32 cellular contexts compared by ENCODE assay signal in the genomic region with DNA sequence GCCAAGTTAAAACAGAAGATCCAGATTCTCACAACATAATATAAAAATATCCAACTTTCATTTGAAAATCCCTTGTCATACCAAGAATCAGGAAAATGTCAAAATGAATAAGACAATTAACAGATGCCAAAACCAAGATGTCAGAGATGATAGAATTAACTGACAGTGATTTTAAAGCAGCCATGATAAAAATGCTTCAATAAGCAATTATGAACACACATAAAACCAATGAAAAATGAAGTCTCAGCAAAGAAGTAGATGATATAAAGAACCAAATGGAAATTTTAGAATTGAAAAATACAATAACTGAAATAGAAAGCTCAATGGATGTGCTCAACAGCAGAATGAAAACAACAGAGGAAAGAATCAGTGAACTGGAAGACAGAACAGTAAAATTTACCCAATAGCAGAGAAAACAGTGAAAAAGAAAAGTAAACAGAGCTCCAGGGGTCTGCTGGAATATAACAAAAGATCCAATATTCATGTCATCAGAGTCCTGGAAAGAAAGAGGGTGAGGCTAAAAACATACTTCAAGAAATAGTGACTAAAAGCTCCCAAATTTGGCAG.
"Had no signal": no experiment of that assay in that cellular context is flagged by ENCODE, and none has a peak within 500 bp of the region (broad histone marks: within the 10 kb centered on the region; RNA-seq: fewer than 3 reads in every experiment).

No MANE protein-coding gene starts in this region.

- H3K27me3 Mint-ChIP-seq: activated CD4-positive, alpha-beta memory T cell treated with anti-CD3 and anti-CD28 coated beads for 36 hours; activated CD4-positive, alpha-beta T cell treated with anti-CD3 and anti-CD28 coated beads for 36 hours; activated CD4-positive, alpha-beta T cell treated with anti-CD3 and anti-CD28 coated beads, Interleukin-2, amount 10 ng/mL, durations not matched to agents 24 days and 14 days; activated CD8-positive, alpha-beta memory T cell treated with anti-CD3 and anti-CD28 coated beads, Interleukin-2, amount 10 ng/mL, durations not matched to agents 7 days and 5 days; activated naive CD4-positive, alpha-beta T cell treated with anti-CD3 and anti-CD28 coated beads, Interleukin-2, amount 10 ng/mL, durations not matched to agents 7 days and 5 days; activated naive CD8-positive, alpha-beta T cell treated with anti-CD3 and anti-CD28 coated beads, Interleukin-2, amount 10 ng/mL, durations not matched to agents 7 days and 5 days; brain; T-helper 17 cell had no signal

- FAIRE-seq: frontal cortex had no signal

- H3K9me3 ChIP-seq: colonic mucosa had no signal

- ATAC-seq: activated CD4-positive, alpha-beta T cell treated with anti-CD3 and anti-CD28 coated beads for 36 hours; activated CD8-positive, alpha-beta memory T cell treated with anti-CD3 and anti-CD28 coated beads, Interleukin-2, amount 10 ng/mL, durations not matched to agents 7 days and 5 days; activated CD8-positive, alpha-beta T cell treated with anti-CD3 and anti-CD28 coated beads, Interleukin-2, amount 10 ng/mL, durations not matched to agents 7 days and 5 days; activated naive CD4-positive, alpha-beta T cell treated with anti-CD3 and anti-CD28 coated beads, Interleukin-2, amount 50 U/mL, for 72 hours; esophagus mucosa; T-helper 17 cell had no signal

- H3K4me3 Mint-ChIP-seq: activated CD4-positive, alpha-beta memory T cell treated with anti-CD3 and anti-CD28 coated beads for 36 hours; activated CD4-positive, alpha-beta T cell treated with anti-CD3 and anti-CD28 coated beads for 36 hours; activated CD4-positive, alpha-beta T cell treated with anti-CD3 and anti-CD28 coated beads, Interleukin-2, amount 10 ng/mL, durations not matched to agents 24 days and 14 days; activated CD8-positive, alpha-beta memory T cell treated with anti-CD3 and anti-CD28 coated beads, Interleukin-2, amount 10 ng/mL, durations not matched to agents 7 days and 5 days; activated CD8-positive, alpha-beta T cell treated with anti-CD3 and anti-CD28 coated beads, Interleukin-2, amount 10 ng/mL, durations not matched to agents 7 days and 5 days; activated naive CD4-positive, alpha-beta T cell treated with anti-CD3 and anti-CD28 coated beads, Interleukin-2, amount 10 ng/mL, durations not matched to agents 7 days and 5 days; activated naive CD8-positive, alpha-beta T cell treated with anti-CD3 and anti-CD28 coated beads, Interleukin-2, amount 10 ng/mL, durations not matched to agents 7 days and 5 days; brain; endodermal cell; T-helper 17 cell; T-helper 2 cell treated with Interferon-gamma antibody and Interleukin-4, amounts not matched to agents 5 μg/mL and 100 μg/mL, for 36 hours had no signal

- DNase-seq: activated CD4-positive, alpha-beta memory T cell treated with anti-CD3 and anti-CD28 coated beads for 36 hours; activated CD4-positive, alpha-beta T cell treated with anti-CD3 and anti-CD28 coated beads for 36 hours; activated CD4-positive, alpha-beta T cell treated with anti-CD3 and anti-CD28 coated beads, Interleukin-2, amount 10 ng/mL, durations not matched to agents 24 days and 14 days; activated CD4-positive, CD25-positive, alpha-beta regulatory T cell; activated CD4-positive, CD25-positive, alpha-beta regulatory T cell treated with anti-CD3 and anti-CD28 coated beads, Interleukin-2, amount 50 U/mL, for 72 hours; activated CD8-positive, alpha-beta memory T cell treated with anti-CD3 and anti-CD28 coated beads, Interleukin-2, amount 10 ng/mL, durations not matched to agents 7 days and 5 days; activated CD8-positive, alpha-beta memory T cell treated with anti-CD3 and anti-CD28 coated beads, Interleukin-2, amount 50 U/mL, for 4 hours; activated CD8-positive, alpha-beta T cell treated with anti-CD3 and anti-CD28 coated beads, Interleukin-2, amount 10 ng/mL, durations not matched to agents 7 days and 5 days; activated gamma-delta T cell; activated naive CD4-positive, alpha-beta T cell; activated naive CD4-positive, alpha-beta T cell treated with anti-CD3 and anti-CD28 coated beads, Interleukin-2, amount 10 ng/mL, durations not matched to agents 7 days and 5 days; activated naive CD8-positive, alpha-beta T cell treated with anti-CD3 and anti-CD28 coated beads, Interleukin-2, amount 10 ng/mL, durations not matched to agents 7 days and 5 days; activated T-cell treated with anti-CD3 and anti-CD28 coated beads, Interleukin-2, amount 50 U/mL, for 1 hour; activated T-cell treated with anti-CD3 and anti-CD28 coated beads, Interleukin-2, amount 50 U/mL, for 48 hours; central memory CD4-positive, alpha-beta T cell; cerebellar nuclear complex; colonic mucosa; dorsolateral prefrontal cortex; effector memory CD4-positive, alpha-beta T cell; endodermal cell; foreskin fibroblast; head of caudate nucleus; T-helper 17 cell; T1000 had no signal

- H3K36me3 ChIP-seq: ascending aorta, breast epithelium, cardiac muscle cell, colonic mucosa had no signal

- H3K4me1 ChIP-seq: ascending aorta, breast epithelium, colonic mucosa had no signal

- H3K27ac ChIP-seq: ascending aorta, breast epithelium, cardiac muscle cell, colonic mucosa, dorsolateral prefrontal cortex had no signal

- H3K27me3 ChIP-seq: ascending aorta, breast epithelium, cardiac muscle cell, colonic mucosa, dorsolateral prefrontal cortex had no signal

- H3K4me3 ChIP-seq: ascending aorta, breast epithelium, cardiac muscle cell, colonic mucosa, dorsolateral prefrontal cortex had no signal

- H3K27ac Mint-ChIP-seq: activated CD4-positive, alpha-beta memory T cell treated with anti-CD3 and anti-CD28 coated beads for 36 hours; activated CD4-positive, alpha-beta T cell treated with anti-CD3 and anti-CD28 coated beads for 36 hours; activated CD4-positive, alpha-beta T cell treated with anti-CD3 and anti-CD28 coated beads, Interleukin-2, amount 10 ng/mL, durations not matched to agents 24 days and 14 days; activated CD8-positive, alpha-beta memory T cell treated with anti-CD3 and anti-CD28 coated beads, Interleukin-2, amount 10 ng/mL, durations not matched to agents 7 days and 5 days; activated CD8-positive, alpha-beta T cell treated with anti-CD3 and anti-CD28 coated beads, Interleukin-2, amount 10 ng/mL, durations not matched to agents 7 days and 5 days; activated naive CD4-positive, alpha-beta T cell treated with anti-CD3 and anti-CD28 coated beads, Interleukin-2, amount 10 ng/mL, durations not matched to agents 7 days and 5 days; activated naive CD4-positive, alpha-beta T cell treated with anti-CD3 and anti-CD28 coated beads, Interleukin-2, amount 50 U/mL, for 72 hours; activated naive CD8-positive, alpha-beta T cell treated with anti-CD3 and anti-CD28 coated beads, Interleukin-2, amount 10 ng/mL, durations not matched to agents 7 days and 5 days; brain; endodermal cell; T-helper 17 cell; T-helper 2 cell treated with Interferon-gamma antibody and Interleukin-4, amounts not matched to agents 5 μg/mL and 100 μg/mL, for 36 hours had no signal

- H3K4me1 Mint-ChIP-seq: brain, endodermal cell had no signal
